Comparison of ENCODE assay signal across 1 cellular context in genomic region chr6:13328076-13328874, GRCh38.
TF ChIP-seq lines count a peak whose summit lies in the region.

Gene TBC1D7 (minus strand): TSS chr6:13328537. CDS start chr6:13326898, 1,639 bp downstream.

TF ChIP-seq in WTC11, 78 proteins besides CTCF, POLR2A, EP300 and RAD21 (continued from another document):
- TF ChIP-seq SOX15 (CRISPR knock-in tag; IDR thresholded peaks at IDR 0.05) (no peak), ZNF423 (CRISPR knock-in tag; IDR thresholded peaks at IDR 0.05) (no peak), ETV6 (CRISPR knock-in tag; IDR thresholded peaks at IDR 0.05) (peak; percentile 41; the same call in 1 of the 2 replicates), ATF3 (CRISPR knock-in tag; conservative IDR thresholded peaks at IDR 0.05) (no peak), ZNF425 (CRISPR knock-in tag; conservative IDR thresholded peaks at IDR 0.05) (no peak), E2F1 (CRISPR knock-in tag; IDR thresholded peaks at IDR 0.05) (no peak), AR (CRISPR knock-in tag; IDR thresholded peaks at IDR 0.05) (no peak), ZNF671 (CRISPR knock-in tag; IDR thresholded peaks at IDR 0.05) (no peak), CREB1 (CRISPR knock-in tag; IDR thresholded peaks at IDR 0.05) (no peak), ATF2 (CRISPR knock-in tag; IDR thresholded peaks at IDR 0.05; ENCODE audit: borderline replicate concordance, low read depth) (no peak), FOXP4 (CRISPR knock-in tag; IDR thresholded peaks at IDR 0.05) (peak; percentile 12; the same call in 1 of the 2 replicates), ZSCAN18 (CRISPR knock-in tag; IDR thresholded peaks at IDR 0.05) (no peak), JUN (CRISPR knock-in tag; IDR thresholded peaks at IDR 0.05) (no peak), TEAD1 (CRISPR knock-in tag; IDR thresholded peaks at IDR 0.05) (peak; percentile 23; the same call in 1 of the 2 replicates), IRF2 (CRISPR knock-in tag; IDR thresholded peaks at IDR 0.05; ENCODE audit: borderline replicate concordance, low read depth) (no peak), ZNF138 (CRISPR knock-in tag; conservative IDR thresholded peaks at IDR 0.05) (no peak), ESRRA (CRISPR knock-in tag; IDR thresholded peaks at IDR 0.05; ENCODE audit: borderline replicate concordance) (no peak), ZNF416 (CRISPR knock-in tag; IDR thresholded peaks at IDR 0.05) (no peak), CREM (CRISPR knock-in tag; IDR thresholded peaks at IDR 0.05) (peak; percentile 91), ATF6 (CRISPR knock-in tag; IDR thresholded peaks at IDR 0.05) (no peak), ZNF263 (CRISPR knock-in tag; IDR thresholded peaks at IDR 0.05; ENCODE audit: low read depth) (peak; percentile 54; the same call in 1 of the 2 replicates), MYBL2 (CRISPR knock-in tag; IDR thresholded peaks at IDR 0.05) (no peak), NFATC4 (CRISPR knock-in tag; IDR thresholded peaks at IDR 0.05) (no peak), RORB (CRISPR knock-in tag; IDR thresholded peaks at IDR 0.05) (no peak), ZNF532 (CRISPR knock-in tag; IDR thresholded peaks at IDR 0.05; ENCODE audit: borderline replicate concordance) (no peak), JAZF1 (CRISPR knock-in tag; IDR thresholded peaks at IDR 0.05) (no peak), NR1H2 (CRISPR knock-in tag; IDR thresholded peaks at IDR 0.05) (0 out of 2 replicates have a peak, but pooled peaks have one; percentile 48), ZNF317 (CRISPR knock-in tag; IDR thresholded peaks at IDR 0.05; ENCODE audit: borderline replicate concordance, low read depth) (no peak), ATF1 (CRISPR knock-in tag; IDR thresholded peaks at IDR 0.05) (no peak), ZNF121 (CRISPR knock-in tag; IDR thresholded peaks at IDR 0.05) (no peak), E2F4 (CRISPR knock-in tag; IDR thresholded peaks at IDR 0.05; ENCODE audit: borderline replicate concordance, low read depth) (no peak)
TF ChIP-seq in WTC11: peak in this region for 17.
